ENCODE assay signal across 9 cellular contexts in genomic region chr20:51802170-51802745, GRCh38. TPM values are rescaled to one million over a fixed set of nuclear protein-coding genes. Genes with fewer than 3 reads are reported as not detected.
DNase-seq lines count a peak whose midpoint lies in the region; ATAC-seq and TF ChIP-seq lines count a peak whose summit lies in the region.
"Had no signal": no experiment of that assay in that cellular context is flagged by ENCODE, and none has a peak within 500 bp of the region (broad histone marks: within the 10 kb centered on the region; RNA-seq: fewer than 3 reads in every experiment).

TSS of gene SALL4 (minus strand) at chr20:51802521. CDS start at chr20:51802408, 113 bp downstream.

- H3K4me2 ChIP-seq in GM23248 (ENCODE audit: unreplicated experiment) (peak within 1 kb of the TSS; percentile 85), hepatocyte (peak within 1 kb of the TSS; percentile 94)
- H3K4me2 ChIP-seq: KMS-11 had no signal

- no peak for TF ChIP-seq POLR2A in gastrocnemius medialis (IDR thresholded peaks at IDR 0.05)

- H3K4me1 ChIP-seq in GM23248 (ENCODE audit: insufficient read depth) (0 out of 2 replicates have a peak, but pooled peaks cover 5% of the 10 kb centered on the region), hepatocyte (ENCODE audit: insufficient read depth) (peaks cover 20% of the 10 kb centered on the region), gastrocnemius medialis (peaks cover 9 to 14% of the 10 kb centered on the region in 2 donors), aorta (ENCODE audit: control insufficient read depth in 1 of 2, insufficient read depth in 2 of 2, low read length in 2 of 2) (no peaks in the 10 kb centered on the region)

- 22 to 31% methylated on average over 22 to 41 of the region's 44 CpGs for WGBS in GM23248 (ENCODE audit: low coverage in 1 of 2, low lambda C conversion rate in 2 of 2, missing lambda C conversion rate in 2 of 2), 2 experiments
- 8% methylated on average over 25 of the region's 44 CpGs for WGBS in hepatocyte (ENCODE audit: low lambda C conversion rate, missing lambda C conversion rate)
- WGBS in aorta, 2 donors, result 14 to 17% methylated on average over 30 to 44 of the region's 44 CpGs

- 0 out of 2 replicates have a peak, but pooled peaks cover 10% of the 10 kb centered on the region for H3F3A ChIP-seq in GM23248 (ENCODE audit: insufficient read depth)

- H3K9me3 ChIP-seq in GM23248 (ENCODE audit: low read depth), result no peaks in the 10 kb centered on the region
- no peaks in the 10 kb centered on the region for H3K9me3 ChIP-seq in hepatocyte (ENCODE audit: low read depth)
- H3K9me3 ChIP-seq in gastrocnemius medialis, result no peaks in the 10 kb centered on the region
- H3K9me3 ChIP-seq in aorta (ENCODE audit: control insufficient read depth, low read length), result no peaks in the 10 kb centered on the region

- no peak within 1 kb of the TSS for H3K4me3 Mint-ChIP-seq in activated naive CD8-positive, alpha-beta T cell treated with anti-CD3 and anti-CD28 coated beads for 36 hours

- H3K27ac ChIP-seq in GM23248 (no peak within 1 kb of the TSS), VCaP (peak within 1 kb of the TSS; percentile 85), hepatocyte (peak within 1 kb of the TSS; percentile 87), gastrocnemius medialis (no peak within 1 kb of the TSS), aorta (ENCODE audit: low read depth in 1 of 2, low read length in 2 of 2) (no peak within 1 kb of the TSS)
- H3K27ac ChIP-seq: KMS-11 had no signal

- peak within 1 kb of the TSS; percentile 89 for H2AFZ ChIP-seq in GM23248
- peak within 1 kb of the TSS; percentile 89 for H2AFZ ChIP-seq in hepatocyte

- peaks cover 72% of the 10 kb centered on the region for H3K27me3 Mint-ChIP-seq in activated naive CD8-positive, alpha-beta T cell treated with anti-CD3 and anti-CD28 coated beads for 36 hours

- H3K27ac Mint-ChIP-seq in activated naive CD8-positive, alpha-beta T cell treated with anti-CD3 and anti-CD28 coated beads for 36 hours, result no peak within 1 kb of the TSS

- H3K79me2 ChIP-seq in GM23248 (ENCODE audit: insufficient read depth), result no peaks in the 10 kb centered on the region
- peaks cover 34% of the 10 kb centered on the region for H3K79me2 ChIP-seq in hepatocyte

- no peaks in the 10 kb centered on the region for H3K36me3 Mint-ChIP-seq in activated naive CD8-positive, alpha-beta T cell treated with anti-CD3 and anti-CD28 coated beads for 36 hours

- ATAC-seq in gastrocnemius medialis, result no peak
- no peak for ATAC-seq in aorta (ENCODE audit: low FRiP score)

- in situ Hi-C loops in GM23248 (cut with MboI) (no loop called here), gastrocnemius medialis (cut with MboI; ENCODE audit: low sequenced_read_pairs in 4 of 4) (no loop called here)

- H4K20me1 ChIP-seq in GM23248 (ENCODE audit: insufficient read depth), result no peaks in the 10 kb centered on the region
- H4K20me1 ChIP-seq in hepatocyte (ENCODE audit: insufficient read depth, poor library complexity, severe bottlenecking), result no peaks in the 10 kb centered on the region

- H3K36me3 ChIP-seq in GM23248 (ENCODE audit: low read depth) (no peaks in the 10 kb centered on the region), hepatocyte (replicated peaks; ENCODE audit: insufficient read depth, low read depth) (no peaks in the 10 kb centered on the region), gastrocnemius medialis (no peaks in the 10 kb centered on the region), aorta (ENCODE audit: control insufficient read depth in 1 of 2, insufficient read depth in 2 of 2, low read length in 1 of 2) (no peaks in the 10 kb centered on the region)

- intact Hi-C loops in gastrocnemius medialis (cut with DNase I; ENCODE audit: low total_unique reads), result loop anchor here (10.0 kb wide), 1 partner anchor 283 kb away; no protein-coding TSS in a partner anchor
- intact Hi-C loops in aorta (cut with DNase I), result loop anchor here in 1 of 2 donors (10.0 kb wide), 1 partner anchor 283 kb away; no protein-coding TSS in a partner anchor

- DNase-seq in GM23248 (no peak), hepatocyte (ENCODE audit: low spot score) (peak; percentile 84), gastrocnemius medialis (no peak), aorta (no peak), GOT3 (lab: John Stamatoyannopoulos, UW) (no peak)
- DNase-seq in stimulated activated CD4-positive, alpha-beta T cell treated with anti-CD3 and anti-CD28 coated beads, Interleukin-4, amount 100 ng/mL, for 24 hours, result no peak
- no peak for DNase-seq in activated naive CD8-positive, alpha-beta T cell treated with anti-CD3 and anti-CD28 coated beads for 36 hours

- H3K9ac ChIP-seq in GM23248, result 0 out of 2 replicates have a peak within 1 kb of the TSS, but pooled peaks have one; percentile 24
- H3K9ac ChIP-seq: KMS-11 had no signal

- H3K9me2 ChIP-seq in GM23248 (ENCODE audit: insufficient read depth) (no peaks in the 10 kb centered on the region), hepatocyte (replicated peaks; ENCODE audit: insufficient read depth) (no peaks in the 10 kb centered on the region)

- no peaks in the 10 kb centered on the region for H3K9me3 Mint-ChIP-seq in activated naive CD8-positive, alpha-beta T cell treated with anti-CD3 and anti-CD28 coated beads for 36 hours

- H3K27me3 ChIP-seq in GM23248 (replicated peaks; ENCODE audit: insufficient read depth), result peaks cover 40% of the 10 kb centered on the region
- H3K27me3 ChIP-seq in hepatocyte, result no peaks in the 10 kb centered on the region
- peaks cover 43 to 52% (median 47%) of the 10 kb centered on the region in 3 donors for H3K27me3 ChIP-seq in gastrocnemius medialis
- no peaks in the 10 kb centered on the region for H3K27me3 ChIP-seq in aorta (ENCODE audit: control insufficient read depth in 1 of 2, insufficient read depth in 2 of 2, low read length in 1 of 2)

- peaks cover 4% of the 10 kb centered on the region for H3K4me1 Mint-ChIP-seq in activated naive CD8-positive, alpha-beta T cell treated with anti-CD3 and anti-CD28 coated beads for 36 hours

- TF ChIP-seq CTCF in VCaP (conservative IDR thresholded peaks at IDR 0.05) (no peak), hepatocyte (IDR thresholded peaks at IDR 0.05; ENCODE audit: poor library complexity) (no peak), gastrocnemius medialis (IDR thresholded peaks at IDR 0.05 in 4 of 5, conservative IDR thresholded peaks at IDR 0.05 in 1 of 5) (no peak)

- peak within 1 kb of the TSS; percentile 75 for H3K4me3 ChIP-seq in GM23248
- H3K4me3 ChIP-seq in hepatocyte, result peak within 1 kb of the TSS; percentile 86
- H3K4me3 ChIP-seq in gastrocnemius medialis, result peak within 1 kb of the TSS; percentile 25 to 50 (median 34)
- H3K4me3 ChIP-seq in aorta (ENCODE audit: low read length in 2 of 2), result peak within 1 kb of the TSS in 1 of 2 donors; percentile 3

RNA-seq across cellular contexts. Expression of gene SALL4, which starts in this region (rescaled TPM):
- not detected in 2 replicates for total RNA-seq in GM23248 (2014; rRNA removed; shearing (Covaris generic))
- polyA plus RNA-seq in GM23248 (2016; fragmentation: Nextera tagmentation; extraction: Ambion mirVana) (not detected in 2 replicates), hepatocyte (6.3 and 8.5 TPM in 2 replicates), aorta (under 1 TPM in 1 of 2 donors, not detected in 1; 0.18 TPM)
- total RNA-seq in hepatocyte (12.7 and 14.9 TPM in 2 replicates), gastrocnemius medialis (not detected), aorta (under 1 TPM; 0.12 to 0.19 TPM)
- total RNA-seq in activated naive CD8-positive, alpha-beta T cell treated with anti-CD3 and anti-CD28 coated beads for 36 hours, result under 1 TPM; 0.43 to 0.66 TPM

Comparison
In these comparisons a context has a peak if more than half of its experiments do, and no peak if none do; other contexts are left out.
1. H3K27ac ChIP-seq: peak in VCaP (single experiment) and hepatocyte (single experiment); none in GM23248 (single experiment), gastrocnemius medialis (0 of 4) and aorta (0 of 2).